Comparison of ENCODE assay signal across 21 cellular contexts in the genomic region with DNA sequence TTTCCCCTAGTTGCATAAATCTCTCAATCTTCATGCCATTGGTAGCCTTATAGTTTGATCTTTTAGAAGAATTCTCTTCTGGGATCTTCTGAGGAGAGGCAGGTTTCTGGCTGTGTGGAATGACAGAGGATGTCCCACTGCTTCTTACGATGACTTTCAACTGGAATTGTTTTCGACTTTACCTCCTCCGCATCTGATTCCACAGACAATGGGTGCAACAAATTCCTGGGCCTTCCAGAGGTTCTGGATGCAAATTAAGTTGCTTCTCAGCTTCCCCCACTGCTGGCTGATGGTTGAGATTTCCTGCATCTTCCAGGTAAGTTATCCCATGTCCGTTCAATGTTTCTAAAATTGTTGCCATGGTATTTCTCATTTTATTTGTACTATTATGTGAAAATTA.
DNase-seq lines count a peak whose midpoint lies in the region; ATAC-seq, FAIRE-seq and TF ChIP-seq lines count a peak whose summit lies in the region.
"Had no signal": no experiment of that assay in that cellular context is flagged by ENCODE, and none has a peak within 500 bp of the region (broad histone marks: within the 10 kb centered on the region; RNA-seq: fewer than 3 reads in every experiment).

No MANE protein-coding gene starts in this region.

- no peak for FAIRE-seq in frontal cortex (lab: Jason Lieb, UNC)
- FAIRE-seq: A204.1, D721Med, GM18507 had no signal

- no peaks in the 10 kb centered on the region; a peak in 1 of 7 replicates for H3K36me3 Mint-ChIP-seq in H9 (ENCODE audit: insufficient read depth in 1 of 3, low read depth in 3 of 3)
- H3K36me3 Mint-ChIP-seq: CD8-positive, alpha-beta memory T cell had no signal

- H3K23ac ChIP-seq in H9 (ENCODE audit: insufficient read length, low read depth, low read length): no peak overlapping the region

- no peak overlapping the region for H4K5ac ChIP-seq in H9 (ENCODE audit: insufficient read length, low read depth, low read length)

- H4K91ac ChIP-seq in H9 (ENCODE audit: insufficient read length, low read depth, low read length): no peak overlapping the region

- H3K4me2 ChIP-seq in H9 (ENCODE audit: insufficient read depth, insufficient read length, low read length) (no peak overlapping the region), Karpas-422 (ENCODE audit: low read depth, low read length, poor library complexity, severe bottlenecking) (no peak overlapping the region)

- H3K9me3 Mint-ChIP-seq in H9: peaks cover 0 to 4% of the 10 kb centered on the region in 2 experiments; a peak in 1 of 5 replicates
- H3K9me3 Mint-ChIP-seq: CD8-positive, alpha-beta memory T cell had no signal

- H3K14ac ChIP-seq in H9 (ENCODE audit: insufficient read depth, low read length): no peak overlapping the region

- no peak overlapping the region for H2BK15ac ChIP-seq in H9 (ENCODE audit: low read depth, low read length)

- H3K23me2 ChIP-seq in H9 (ENCODE audit: insufficient read length, low read depth, low read length, poor library complexity, severe bottlenecking): no peaks in the 10 kb centered on the region

- peaks cover 8% of the 10 kb centered on the region in 2 experiments for H3K4me1 Mint-ChIP-seq in H9
- H3K4me1 Mint-ChIP-seq: CD8-positive, alpha-beta memory T cell had no signal

- H3K27me3 Mint-ChIP-seq in H9 (ENCODE audit: low read depth): no peaks in the 10 kb centered on the region

- H3K27ac Mint-ChIP-seq in H9: peak overlapping the region; percentile 19 to 88 (median 36); a peak in 5 of 7 replicates
- H3K27ac Mint-ChIP-seq: CD8-positive, alpha-beta memory T cell had no signal

- H3K36me3 ChIP-seq in ascending aorta (no peaks in the 10 kb centered on the region), thoracic aorta (no peaks in the 10 kb centered on the region), Karpas-422 (ENCODE audit: insufficient read depth, low read length) (no peaks in the 10 kb centered on the region)
- H3K36me3 ChIP-seq: SJSA1 had no signal

- H3K27ac ChIP-seq in H9 (ENCODE audit: insufficient read length, low read depth, low read length) (no peak overlapping the region), ascending aorta (peak overlapping the region; percentile 78 to 82), thoracic aorta (peak overlapping the region; percentile 78 to 89), Karpas-422 (ENCODE audit: low read length) (no peak overlapping the region)
- H3K27ac ChIP-seq: C4-2B had no signal

- DNase-seq in H9: no peak
- DNase-seq in ascending aorta (ENCODE audit: low spot score in 2 of 2): no peak
- peak; percentile 37 for DNase-seq in iPS-NIHi7 (ENCODE audit: extremely low spot score)
- no peak for DNase-seq in thoracic aorta (ENCODE audit: low spot score)
- no peak for DNase-seq in frontal cortex (ENCODE audit: low spot score in 2 of 2)
- no peak for DNase-seq in Karpas-422
- DNase-seq: CD8-positive, alpha-beta memory T cell; DMS53; GDM1; GOT3; Kasumi-1; NCI-H1694 treated with DMSO at 0.1 percent for 48 hours; NCI-H446; NCI-H526 had no signal

- H3K9me2 ChIP-seq in Karpas-422 (replicated peaks; ENCODE audit: insufficient read depth, low read length): no peaks in the 10 kb centered on the region

- H3K79me2 ChIP-seq in H9 (ENCODE audit: insufficient read depth, low read length): no peaks in the 10 kb centered on the region
- no peaks in the 10 kb centered on the region for H3K79me2 ChIP-seq in Karpas-422 (ENCODE audit: low read length)

- H3K56ac ChIP-seq in H9 (ENCODE audit: insufficient read length, low read depth, low read length): no peak overlapping the region

- no peak overlapping the region for H3K18ac ChIP-seq in H9 (ENCODE audit: insufficient read length, low read depth, low read length)

- H2AK5ac ChIP-seq in H9 (ENCODE audit: insufficient read length, low read length): no peak overlapping the region

- H3K9ac ChIP-seq in H9 (ENCODE audit: extremely low read depth, insufficient read length, low read length) (no peak overlapping the region), Karpas-422 (ENCODE audit: low read length) (no peak overlapping the region)

- H3K4ac ChIP-seq in H9 (ENCODE audit: low read depth, low read length): no peak overlapping the region

- H3K4me1 ChIP-seq in H9 (ENCODE audit: insufficient read depth, low read length): no peaks in the 10 kb centered on the region
- peaks cover 0 to 42% of the 10 kb centered on the region in 2 donors for H3K4me1 ChIP-seq in ascending aorta
- peaks cover 27 to 64% of the 10 kb centered on the region in 2 donors for H3K4me1 ChIP-seq in thoracic aorta (ENCODE audit: control insufficient read depth in 1 of 2, low read depth in 2 of 2)
- no peaks in the 10 kb centered on the region for H3K4me1 ChIP-seq in Karpas-422 (ENCODE audit: low read length)

- no peaks in the 10 kb centered on the region for H3K9me3 ChIP-seq in H9 (ENCODE audit: control insufficient read depth, low read depth, low read length)
- peaks cover 0 to 16% of the 10 kb centered on the region in 2 donors for H3K9me3 ChIP-seq in ascending aorta
- H3K9me3 ChIP-seq in thoracic aorta: no peaks in the 10 kb centered on the region
- no peaks in the 10 kb centered on the region for H3K9me3 ChIP-seq in Karpas-422 (ENCODE audit: low read length)

- H3K27me3 ChIP-seq in H9 (ENCODE audit: insufficient read depth, low read length) (no peaks in the 10 kb centered on the region), ascending aorta (no peaks in the 10 kb centered on the region), thoracic aorta (replicated peaks; ENCODE audit: insufficient read depth) (no peaks in the 10 kb centered on the region), Karpas-422 (ENCODE audit: low read length) (no peaks in the 10 kb centered on the region)
- H3K27me3 ChIP-seq: SJSA1 had no signal

- H4K20me1 ChIP-seq in H9 (ENCODE audit: control insufficient read depth, insufficient read depth, insufficient read length) (no peaks in the 10 kb centered on the region), Karpas-422 (ENCODE audit: insufficient read depth, low read depth, low read length) (no peaks in the 10 kb centered on the region)

- H2BK120ac ChIP-seq in H9 (ENCODE audit: low read depth, low read length, poor library complexity, severe bottlenecking): no peak overlapping the region

- intact Hi-C loops in ascending aorta (cut with DNase I): loop anchor here (10.0 kb wide), 1 partner anchor 246 kb away; no protein-coding TSS in a partner anchor

- H3K4me3 Mint-ChIP-seq in H9: no peak overlapping the region
- H3K4me3 Mint-ChIP-seq: CD8-positive, alpha-beta memory T cell had no signal

- no peak overlapping the region for H3T11ph ChIP-seq in H9 (ENCODE audit: low read length)

- no peak for ATAC-seq in thoracic aorta (ENCODE audit: insufficient number of reproducible peaks, low FRiP score, low read depth)
- no peak for ATAC-seq in HG03159 (IDR thresholded peaks at IDR 0.05; ENCODE audit: unreplicated experiment)
- ATAC-seq: Right ventricle myocardium inferior had no signal

- no peaks in the 10 kb centered on the region for H3K79me1 ChIP-seq in H9 (ENCODE audit: insufficient read depth, low read depth, low read length, poor library complexity, severe bottlenecking)

- H2BK5ac ChIP-seq in H9 (ENCODE audit: insufficient read length, low read length): no peak overlapping the region

- H2BK20ac ChIP-seq in H9 (ENCODE audit: low read depth, low read length, poor library complexity, severe bottlenecking): no peak overlapping the region

- H2AFZ ChIP-seq in H9 (ENCODE audit: low read length) (no peak overlapping the region), Karpas-422 (ENCODE audit: low read length) (no peak overlapping the region)

- TF ChIP-seq CTCF in H9 (conservative IDR thresholded peaks at IDR 0.05): no peak
- TF ChIP-seq CTCF in ascending aorta (IDR thresholded peaks at IDR 0.05): no peak
- no peak for TF ChIP-seq CTCF in thoracic aorta (IDR thresholded peaks at IDR 0.05)

- no CpG with 5 or more reads among the region's 4 CpGs for WGBS in H9 (ENCODE audit: extremely low coverage, insufficient read length, low lambda C conversion rate)

- H3K4me3 ChIP-seq in ascending aorta (no peak overlapping the region), thoracic aorta (no peak overlapping the region), Karpas-422 (ENCODE audit: low read length) (no peak overlapping the region)
- H3K4me3 ChIP-seq: SJSA1 had no signal

- H2BK12ac ChIP-seq in H9 (ENCODE audit: insufficient read length, low read depth, low read length): no peak overlapping the region

- no peak overlapping the region for H4K8ac ChIP-seq in H9 (replicated peaks; ENCODE audit: insufficient read length, low read depth, low read length)

Comparison
In these comparisons a context has a peak if more than half of its experiments do, and no peak if none do; other contexts are left out.
1. H3K27ac ChIP-seq: peak in ascending aorta (2 of 2) and thoracic aorta (2 of 2); none in H9 (single experiment) and Karpas-422 (single experiment).